Comparison of ENCODE assay signal across 8 cellular contexts in genomic region chr3:45595364-45596154, GRCh38. TPM values are rescaled to one million over a fixed set of nuclear protein-coding genes. Genes with fewer than 3 reads are reported as not detected.
DNase-seq lines count a peak whose midpoint lies in the region; ATAC-seq and TF ChIP-seq lines count a peak whose summit lies in the region.

No MANE protein-coding gene starts in this region.

- no peaks in the 10 kb centered on the region for H3K36me3 ChIP-seq in iPS-15b (ENCODE audit: control insufficient read depth, insufficient read depth, low read length)
- H3K36me3 ChIP-seq in thymus (ENCODE audit: control insufficient read depth, insufficient read depth), result peaks cover 4% of the 10 kb centered on the region

- no peaks in the 10 kb centered on the region for H3K9me3 Mint-ChIP-seq in activated naive CD4-positive, alpha-beta T cell treated with anti-CD3 and anti-CD28 coated beads, Interleukin-2, amount 10 ng/mL, durations not matched to agents 7 days and 5 days
- H3K9me3 Mint-ChIP-seq in activated naive CD4-positive, alpha-beta T cell treated with anti-CD3 and anti-CD28 coated beads, Interleukin-2, amount 50 U/mL, for 72 hours, result no peaks in the 10 kb centered on the region
- H3K9me3 Mint-ChIP-seq in activated CD4-positive, alpha-beta memory T cell treated with anti-CD3 and anti-CD28 coated beads for 36 hours, result no peaks in the 10 kb centered on the region
- H3K9me3 Mint-ChIP-seq in glutamatergic neuron (ENCODE audit: unreplicated experiment), result peaks cover 3% of the 10 kb centered on the region

- H3K4me3 Mint-ChIP-seq in activated naive CD4-positive, alpha-beta T cell treated with anti-CD3 and anti-CD28 coated beads, Interleukin-2, amount 10 ng/mL, durations not matched to agents 7 days and 5 days, result peak overlapping the region; percentile 92
- H3K4me3 Mint-ChIP-seq in activated CD4-positive, alpha-beta memory T cell treated with anti-CD3 and anti-CD28 coated beads for 36 hours, result peak overlapping the region; percentile 84
- H3K4me3 Mint-ChIP-seq in glutamatergic neuron (ENCODE audit: unreplicated experiment), result no peak overlapping the region

- H3K4me1 ChIP-seq in iPS-15b (ENCODE audit: control insufficient read depth, insufficient read depth, low read length), result peaks cover 10% of the 10 kb centered on the region
- H3K4me1 ChIP-seq in thymus (ENCODE audit: control insufficient read depth, insufficient read depth, low read length), result peaks cover 60% of the 10 kb centered on the region

- peak overlapping the region; percentile 67 for H3K4me3 ChIP-seq in iPS-15b (ENCODE audit: low read depth, low read length)
- H3K4me3 ChIP-seq in thymus (ENCODE audit: low read length), result peak overlapping the region; percentile 37

- CTCF ChIA-PET in activated naive CD4-positive, alpha-beta T cell treated with anti-CD3 and anti-CD28 coated beads, Interleukin-2, amount 10 ng/mL, durations not matched to agents 7 days and 5 days (lab: Charles Lee), result interaction anchor here (0.7 to 2.4 kb wide), 4 partner anchors 14 to 65 kb away, joined by 3 to 9 read pairs (median 7); no protein-coding TSS in a partner anchor
- CTCF ChIA-PET in activated CD4-positive, alpha-beta memory T cell treated with anti-CD3 and anti-CD28 coated beads for 36 hours (lab: Charles Lee), result interaction anchor here (0.9 to 2.6 kb wide), 5 partner anchors 49 to 96 kb away, joined by 3 to 18 read pairs (median 6); no protein-coding TSS in a partner anchor

- no peak overlapping the region for H3K9ac ChIP-seq in iPS-15b (ENCODE audit: low read depth, low read length)

- peak overlapping the region; percentile 91 for H3K27ac Mint-ChIP-seq in activated naive CD4-positive, alpha-beta T cell treated with anti-CD3 and anti-CD28 coated beads, Interleukin-2, amount 10 ng/mL, durations not matched to agents 7 days and 5 days
- peak overlapping the region in 1 of 2 donors; percentile 84 for H3K27ac Mint-ChIP-seq in activated naive CD4-positive, alpha-beta T cell treated with anti-CD3 and anti-CD28 coated beads, Interleukin-2, amount 50 U/mL, for 72 hours
- H3K27ac Mint-ChIP-seq in activated CD4-positive, alpha-beta memory T cell treated with anti-CD3 and anti-CD28 coated beads for 36 hours, result no peak overlapping the region
- H3K27ac Mint-ChIP-seq in glutamatergic neuron (ENCODE audit: unreplicated experiment), result no peak overlapping the region

- H3K27me3 ChIP-seq in iPS-15b (ENCODE audit: control insufficient read depth, insufficient read depth, low read length) (no peaks in the 10 kb centered on the region), thymus (ENCODE audit: control insufficient read depth, insufficient read depth) (no peaks in the 10 kb centered on the region)

- peaks cover 9% of the 10 kb centered on the region for H3K27me3 Mint-ChIP-seq in activated naive CD4-positive, alpha-beta T cell treated with anti-CD3 and anti-CD28 coated beads, Interleukin-2, amount 10 ng/mL, durations not matched to agents 7 days and 5 days
- no peaks in the 10 kb centered on the region for H3K27me3 Mint-ChIP-seq in activated CD4-positive, alpha-beta memory T cell treated with anti-CD3 and anti-CD28 coated beads for 36 hours
- peaks cover 2% of the 10 kb centered on the region for H3K27me3 Mint-ChIP-seq in glutamatergic neuron (ENCODE audit: unreplicated experiment)

- POLR2A ChIA-PET in activated CD4-positive, alpha-beta memory T cell treated with anti-CD3 and anti-CD28 coated beads for 36 hours (lab: Charles Lee), result interaction anchor here (0.6 to 1.3 kb wide), 7 partner anchors 11 to 94 kb away, joined by 3 to 5 read pairs (median 3); no protein-coding TSS in a partner anchor

- WGBS in thymus, result 96% methylated on average over 15 of the region's 15 CpGs

- intact Hi-C loops in activated CD4-positive, alpha-beta memory T cell treated with anti-CD3 and anti-CD28 coated beads for 36 hours (cut with micrococcal nuclease), result loop anchor here (2.0 to 5.0 kb wide), 2 partner anchors 69 to 88 kb away; no protein-coding TSS in a partner anchor

- DNase-seq in activated naive CD4-positive, alpha-beta T cell treated with anti-CD3 and anti-CD28 coated beads, Interleukin-2, amount 10 ng/mL, durations not matched to agents 7 days and 5 days, result no peak
- DNase-seq in activated naive CD4-positive, alpha-beta T cell treated with anti-CD3 and anti-CD28 coated beads, Interleukin-2, amount 50 U/mL, for 72 hours (ENCODE audit: low spot score in 2 of 2), result no peak
- DNase-seq in activated CD4-positive, alpha-beta memory T cell treated with anti-CD3 and anti-CD28 coated beads for 36 hours, result no peak
- DNase-seq in glutamatergic neuron, result no peak

- no peak overlapping the region for H3K27ac ChIP-seq in thymus (ENCODE audit: low read depth)

- no peaks in the 10 kb centered on the region for H3K9me3 ChIP-seq in iPS-15b (ENCODE audit: control insufficient read depth, insufficient read depth, low read length)
- no peaks in the 10 kb centered on the region for H3K9me3 ChIP-seq in thymus (ENCODE audit: control insufficient read depth)

- peaks cover 76% of the 10 kb centered on the region for H3K4me1 Mint-ChIP-seq in activated naive CD4-positive, alpha-beta T cell treated with anti-CD3 and anti-CD28 coated beads, Interleukin-2, amount 10 ng/mL, durations not matched to agents 7 days and 5 days
- peaks cover 64% of the 10 kb centered on the region for H3K4me1 Mint-ChIP-seq in activated CD4-positive, alpha-beta memory T cell treated with anti-CD3 and anti-CD28 coated beads for 36 hours (ENCODE audit: low read depth)
- H3K4me1 Mint-ChIP-seq in glutamatergic neuron (ENCODE audit: low read depth, unreplicated experiment), result peaks cover 5% of the 10 kb centered on the region

- ATAC-seq in activated naive CD4-positive, alpha-beta T cell treated with anti-CD3 and anti-CD28 coated beads, Interleukin-2, amount 50 U/mL, for 72 hours, result no peak
- ATAC-seq in GM19324 (IDR thresholded peaks at IDR 0.05; ENCODE audit: low FRiP score, unreplicated experiment), result no peak
- ATAC-seq in GM21515 (IDR thresholded peaks at IDR 0.05; ENCODE audit: unreplicated experiment), result no peak

- peaks cover 37% of the 10 kb centered on the region for H3K36me3 Mint-ChIP-seq in activated naive CD4-positive, alpha-beta T cell treated with anti-CD3 and anti-CD28 coated beads, Interleukin-2, amount 10 ng/mL, durations not matched to agents 7 days and 5 days
- H3K36me3 Mint-ChIP-seq in activated naive CD4-positive, alpha-beta T cell treated with anti-CD3 and anti-CD28 coated beads, Interleukin-2, amount 50 U/mL, for 72 hours, result peaks cover 6 to 33% of the 10 kb centered on the region in 2 donors
- peaks cover 21% of the 10 kb centered on the region for H3K36me3 Mint-ChIP-seq in activated CD4-positive, alpha-beta memory T cell treated with anti-CD3 and anti-CD28 coated beads for 36 hours
- H3K36me3 Mint-ChIP-seq in glutamatergic neuron (ENCODE audit: unreplicated experiment), result no peaks in the 10 kb centered on the region

- no peak for TF ChIP-seq CTCF in glutamatergic neuron (IDR thresholded peaks at IDR 0.05; ENCODE audit: partially characterized antibody, unreplicated experiment)

RNA-seq across cellular contexts. Expression of gene LIMD1, which starts 1.0 kb away (rescaled TPM):
- total RNA-seq in activated naive CD4-positive, alpha-beta T cell treated with anti-CD3 and anti-CD28 coated beads, Interleukin-2, amount 50 U/mL, for 72 hours, result 10 to 100 TPM; 14.9 to 39.6 TPM
- total RNA-seq in activated CD4-positive, alpha-beta memory T cell treated with anti-CD3 and anti-CD28 coated beads for 36 hours, result 10 to 100 TPM; 20.4 to 20.7 TPM
- 6.7 TPM for polyA plus RNA-seq in thymus
- total RNA-seq in glutamatergic neuron (ENCODE audit: unreplicated experiment), result 5.2 TPM
